ENCODE assay signal across 1 cellular context in genomic region chr12:106297681-106298080, GRCh38.
TF ChIP-seq lines count a peak whose summit lies in the region.

No MANE protein-coding gene starts in this region.

TF ChIP-seq in GM23338, 12 proteins besides CTCF, POLR2A, EP300 and RAD21 (continued from another document):
- no peak for TF ChIP-seq ZNF462 (CRISPR knock-in tag; IDR thresholded peaks at IDR 0.05)
- no peak for TF ChIP-seq CREB1 (CRISPR knock-in tag; IDR thresholded peaks at IDR 0.05; ENCODE audit: low read depth)
- TF ChIP-seq JUNB (IDR thresholded peaks at IDR 0.05; ENCODE audit: unreplicated experiment): no peak
- TF ChIP-seq ZNF331 (CRISPR knock-in tag; IDR thresholded peaks at IDR 0.05; ENCODE audit: low read depth): no peak
- TF ChIP-seq EZH2phosphoT487 (IDR thresholded peaks at IDR 0.05; ENCODE audit: unreplicated experiment): no peak
- TF ChIP-seq POLR2AphosphoS5 (IDR thresholded peaks at IDR 0.05; ENCODE audit: low read depth): no peak
- no peak for TF ChIP-seq STAT1 (IDR thresholded peaks at IDR 0.05; ENCODE audit: unreplicated experiment)
- TF ChIP-seq, protein P1, sequence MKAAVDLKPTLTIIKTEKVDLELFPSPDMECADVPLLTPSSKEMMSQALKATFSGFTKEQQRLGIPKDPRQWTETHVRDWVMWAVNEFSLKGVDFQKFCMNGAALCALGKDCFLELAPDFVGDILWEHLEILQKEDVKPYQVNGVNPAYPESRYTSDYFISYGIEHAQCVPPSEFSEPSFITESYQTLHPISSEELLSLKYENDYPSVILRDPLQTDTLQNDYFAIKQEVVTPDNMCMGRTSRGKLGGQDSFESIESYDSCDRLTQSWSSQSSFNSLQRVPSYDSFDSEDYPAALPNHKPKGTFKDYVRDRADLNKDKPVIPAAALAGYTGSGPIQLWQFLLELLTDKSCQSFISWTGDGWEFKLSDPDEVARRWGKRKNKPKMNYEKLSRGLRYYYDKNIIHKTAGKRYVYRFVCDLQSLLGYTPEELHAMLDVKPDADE (IDR thresholded peaks at IDR 0.05): no peak
